11 cellular contexts compared by ENCODE assay signal in genomic region chr19:44476559-44477408, GRCh38. TPM values are rescaled to one million over a fixed set of nuclear protein-coding genes. Genes with fewer than 3 reads are reported as not detected.
A peak's percentile ranks its signal among the peaks of the same experiment; 100 is the strongest.
DNase-seq lines count a peak whose midpoint lies in the region; ATAC-seq and TF ChIP-seq lines count a peak whose summit lies in the region.
"Had no signal": no experiment of that assay in that cellular context is flagged by ENCODE, and none has a peak within 500 bp of the region (broad histone marks: within the 10 kb centered on the region; RNA-seq: fewer than 3 reads in every experiment).

No MANE protein-coding gene starts in this region.

- no peak for TF ChIP-seq CTCF in natural killer cell (IDR thresholded peaks at IDR 0.05)
- TF ChIP-seq CTCF in MM.1S (IDR thresholded peaks at IDR 0.05; ENCODE audit: low read length): no peak
- no peak for TF ChIP-seq CTCF in ascending aorta (IDR thresholded peaks at IDR 0.05)

- peak overlapping the region in 1 of 2 donors; percentile 75 for H3K27ac Mint-ChIP-seq in natural killer cell
- no peak overlapping the region for H3K27ac Mint-ChIP-seq in stimulated activated memory B cell treated with anti-CD40 and anti-IgM and Interleukin-4, amounts not matched to agents 10 μg/mL and 1 μg/mL and 100 μg/mL, for 72 hours

- H3F3A ChIP-seq in MM.1S (ENCODE audit: insufficient read depth, low read length): peaks cover 7% of the 10 kb centered on the region; the same call in 1 of the 2 replicates

- H3K4me3 ChIP-seq in MM.1S (ENCODE audit: low read length) (no peak overlapping the region), ascending aorta (peak overlapping the region in 1 of 2 donors; percentile 7)

- H3K4me1 Mint-ChIP-seq in natural killer cell: no peaks in the 10 kb centered on the region
- no peaks in the 10 kb centered on the region for H3K4me1 Mint-ChIP-seq in stimulated activated memory B cell treated with anti-CD40 and anti-IgM and Interleukin-4, amounts not matched to agents 10 μg/mL and 1 μg/mL and 100 μg/mL, for 72 hours

- no peak for ATAC-seq in natural killer cell
- ATAC-seq in stimulated activated memory B cell treated with anti-CD40 and anti-IgM and Interleukin-4, amounts not matched to agents 10 μg/mL and 1 μg/mL and 100 μg/mL, for 72 hours: no peak

- peak overlapping the region; percentile 65 for H3K4me3 Mint-ChIP-seq in natural killer cell
- H3K4me3 Mint-ChIP-seq in stimulated activated memory B cell treated with anti-CD40 and anti-IgM and Interleukin-4, amounts not matched to agents 10 μg/mL and 1 μg/mL and 100 μg/mL, for 72 hours: no peak overlapping the region

- no peak overlapping the region for H2AFZ ChIP-seq in MM.1S (ENCODE audit: low read length)

- H4K20me1 ChIP-seq in MM.1S (ENCODE audit: insufficient read depth, low read length): no peaks in the 10 kb centered on the region

- H3K36me3 Mint-ChIP-seq in natural killer cell: peaks cover 86% of the 10 kb centered on the region
- H3K36me3 Mint-ChIP-seq in stimulated activated memory B cell treated with anti-CD40 and anti-IgM and Interleukin-4, amounts not matched to agents 10 μg/mL and 1 μg/mL and 100 μg/mL, for 72 hours: peaks cover 84% of the 10 kb centered on the region

- no peak overlapping the region for H3K4me2 ChIP-seq in MM.1S (ENCODE audit: low read depth, low read length)

- H3K4me1 ChIP-seq in MM.1S (ENCODE audit: low read length) (no peaks in the 10 kb centered on the region), ascending aorta (no peaks in the 10 kb centered on the region)

- H3K27me3 Mint-ChIP-seq in natural killer cell (ENCODE audit: low read depth in 2 of 2): no peaks in the 10 kb centered on the region
- no peaks in the 10 kb centered on the region for H3K27me3 Mint-ChIP-seq in stimulated activated memory B cell treated with anti-CD40 and anti-IgM and Interleukin-4, amounts not matched to agents 10 μg/mL and 1 μg/mL and 100 μg/mL, for 72 hours

- H3K79me2 ChIP-seq in MM.1S (ENCODE audit: low read length): no peaks in the 10 kb centered on the region

- H3K27me3 ChIP-seq in MM.1S (replicated peaks; ENCODE audit: insufficient read depth, low read length) (no peaks in the 10 kb centered on the region), ascending aorta (no peaks in the 10 kb centered on the region)

- H3K36me3 ChIP-seq in MM.1S (replicated peaks; ENCODE audit: insufficient read depth, low read length) (peaks cover 15% of the 10 kb centered on the region), ascending aorta (peaks cover 71 to 73% of the 10 kb centered on the region in 2 donors)

- 0 out of 2 replicates have a peak, but pooled peaks cover 2% of the 10 kb centered on the region for H3K9me3 ChIP-seq in MM.1S (replicated peaks; ENCODE audit: insufficient read depth, low read length)
- peaks cover 93 to 100% of the 10 kb centered on the region in 2 donors for H3K9me3 ChIP-seq in ascending aorta

- intact Hi-C loops in natural killer cell (cut with micrococcal nuclease): no loop called here
- intact Hi-C loops in ascending aorta (cut with DNase I): no loop called here

- H3K9me3 Mint-ChIP-seq in natural killer cell: peaks cover 16 to 35% of the 10 kb centered on the region in 2 donors
- H3K9me3 Mint-ChIP-seq in stimulated activated memory B cell treated with anti-CD40 and anti-IgM and Interleukin-4, amounts not matched to agents 10 μg/mL and 1 μg/mL and 100 μg/mL, for 72 hours: peaks cover 36% of the 10 kb centered on the region

- DNase-seq in NCI-H526 (lab: John Stamatoyannopoulos, UW) (peak; percentile 5 to 24), NCI-H526 treated with DMSO at 0.1 percent for 48 hours (lab: John Stamatoyannopoulos, UW) (no peak), NAMALWA (ENCODE audit: low spot score) (peak; percentile 41), natural killer cell (no peak), MM.1S (no peak), ascending aorta (ENCODE audit: low spot score in 2 of 2) (no peak)
- DNase-seq in central memory CD4-positive, alpha-beta T cell: peak; percentile 7
- DNase-seq: cerebellar nuclear complex had no signal

- H3K27ac ChIP-seq in MM.1S (ENCODE audit: low read length) (no peak overlapping the region), ascending aorta (no peak overlapping the region)

- H3K9me2 ChIP-seq in MM.1S (replicated peaks; ENCODE audit: insufficient read depth, low read length): no peaks in the 10 kb centered on the region

- H3K9ac ChIP-seq in MM.1S (ENCODE audit: low read length): no peak overlapping the region

RNA-seq across cellular contexts. Expression of gene ZNF180, which starts 23.5 kb away (rescaled TPM):
- total RNA-seq in natural killer cell (1 to 10 TPM; 6.0 to 8.7 (median 8.0) TPM), ascending aorta (10.9 TPM)

RNA-seq across cellular contexts. Expression of gene ZNF229, which starts 28.5 kb away (rescaled TPM):
- under 1 TPM in 2 of 3 donors, not detected in 1; 0.09 to 0.15 TPM for total RNA-seq in natural killer cell
- total RNA-seq in ascending aorta: 2.1 TPM

RNA-seq across cellular contexts. Expression of gene CEACAM20, which starts 52.7 kb away (rescaled TPM):
- not detected for total RNA-seq in natural killer cell
- total RNA-seq in ascending aorta: not detected
- total RNA-seq: mesenteric fat pad; T-helper 1 cell treated with Interleukin-12 subunit alpha and Interleukin-12 subunit beta and Interleukin-4 antibody, amounts not matched to agents 30 ng/mL and 1 ng/mL, for 36 hours had no signal

Comparison
In these comparisons a context has a peak if more than half of its experiments do, and no peak if none do; other contexts are left out.
1. DNase-seq: peak in NCI-H526 (2 of 2), NAMALWA (single experiment) and central memory CD4-positive, alpha-beta T cell (single experiment); none in NCI-H526 treated with DMSO at 0.1 percent for 48 hours (single experiment), natural killer cell (single experiment), MM.1S (single experiment) and ascending aorta (0 of 2).